ENCODE assay signal across 8 cellular contexts in genomic region chr1:100539836-100540536, GRCh38. TPM values are rescaled to one million over a fixed set of nuclear protein-coding genes. Genes with fewer than 3 reads are reported as not detected.
DNase-seq lines count a peak whose midpoint lies in the region; ATAC-seq, FAIRE-seq and TF ChIP-seq lines count a peak whose summit lies in the region.

No MANE protein-coding gene starts in this region.

- peaks cover 32 to 54% (median 46%) of the 10 kb centered on the region in 11 experiments for H3K27me3 ChIP-seq in BLaER1 treated with 17β-estradiol and CSF1 and Interleukin-3, amounts not matched to agents 10 nM and 100 nM
- H3K27me3 ChIP-seq in subcutaneous abdominal adipose tissue (ENCODE audit: control insufficient read depth in 5 of 5, insufficient read depth in 4 of 5, low read length in 5 of 5): peaks cover 5 to 25% (median 10%) of the 10 kb centered on the region in 5 donors

- H3K4me1 ChIP-seq in BLaER1 treated with 17β-estradiol and CSF1 and Interleukin-3, amounts not matched to agents 10 nM and 100 nM: peaks cover 7 to 40% (median 22%) of the 10 kb centered on the region in 10 experiments; a peak in 17 of 20 replicates
- H3K4me1 ChIP-seq in HEK293 (ENCODE audit: control insufficient read depth, insufficient read depth, low read length) (no peaks in the 10 kb centered on the region), kidney (ENCODE audit: control insufficient read depth in 1 of 2, insufficient read depth in 1 of 2, low read depth in 1 of 2, low read length in 2 of 2) (peaks cover 0 to 12% of the 10 kb centered on the region in 2 donors), subcutaneous abdominal adipose tissue (ENCODE audit: control insufficient read depth in 5 of 5, insufficient read depth in 5 of 5, low read length in 5 of 5) (peaks cover 0 to 17% (median 17%) of the 10 kb centered on the region in 5 donors)

- no peak overlapping the region for H3K27ac ChIP-seq in BLaER1 treated with 17β-estradiol and CSF1 and Interleukin-3, amounts not matched to agents 10 nM and 100 nM
- H3K27ac ChIP-seq in HEK293 (ENCODE audit: extremely low read depth, low read depth, low read length) (peak overlapping the region; percentile 3; the same call in 1 of the 2 replicates), kidney (ENCODE audit: low read depth in 2 of 2, low read length in 2 of 2) (no peak overlapping the region), subcutaneous abdominal adipose tissue (ENCODE audit: low read depth, low read length) (no peak overlapping the region)

- no peaks in the 10 kb centered on the region for H4K20me1 ChIP-seq in BLaER1 treated with 17β-estradiol and CSF1 and Interleukin-3, amounts not matched to agents 10 nM and 100 nM

- ATAC-seq in HG03439 (IDR thresholded peaks at IDR 0.05; ENCODE audit: unreplicated experiment) (no peak), GM21529 (IDR thresholded peaks at IDR 0.05; ENCODE audit: unreplicated experiment) (no peak)

- CTCF ChIA-PET in HEK293 (lab: Yijun Ruan, JAX): interaction anchor here (0.7 kb wide), 1 partner anchor 1198 kb away, joined by 4 read pairs; no protein-coding TSS in a partner anchor

- DNase-seq in astrocyte of the spinal cord (ENCODE audit: low read depth, low spot score) (peak; percentile 25), kidney (peak; percentile 79), DMS153 (lab: John Stamatoyannopoulos, UW) (no peak)

- peak overlapping the region in 2 of 11 experiments; percentile 7 to 16; a peak in 1 of 22 replicates for H3K9ac ChIP-seq in BLaER1 treated with 17β-estradiol and CSF1 and Interleukin-3, amounts not matched to agents 10 nM and 100 nM
- no peak overlapping the region for H3K9ac ChIP-seq in kidney (ENCODE audit: low read length in 2 of 2)
- no peak overlapping the region for H3K9ac ChIP-seq in subcutaneous abdominal adipose tissue (ENCODE audit: low read length in 5 of 5)

- intact Hi-C loops in kidney (cut with DNase I): no loop called here

- H3K4me2 ChIP-seq in BLaER1 treated with 17β-estradiol and CSF1 and Interleukin-3, amounts not matched to agents 10 nM and 100 nM: peak overlapping the region; percentile 77 to 92 (median 84)

- H3K36me3 ChIP-seq in BLaER1 treated with 17β-estradiol and CSF1 and Interleukin-3, amounts not matched to agents 10 nM and 100 nM: no peaks in the 10 kb centered on the region
- H3K36me3 ChIP-seq in HEK293 (ENCODE audit: control insufficient read depth in 2 of 2, insufficient read depth in 1 of 2, low read length in 2 of 2) (no peaks in the 10 kb centered on the region), kidney (ENCODE audit: control insufficient read depth in 1 of 2, insufficient read depth in 2 of 2, low read length in 2 of 2) (no peaks in the 10 kb centered on the region), subcutaneous abdominal adipose tissue (ENCODE audit: control insufficient read depth in 5 of 5, insufficient read depth in 5 of 5, low read length in 5 of 5) (no peaks in the 10 kb centered on the region)

- POLR2A ChIA-PET in HEK293 (lab: Yijun Ruan, JAX): no interaction called here

- FAIRE-seq in kidney (lab: Jason Lieb, UNC): no peak

- in situ Hi-C loops in astrocyte of the spinal cord (cut with HindIII; ENCODE audit: low sequenced_read_pairs): no loop called here

- H3K9me3 ChIP-seq in BLaER1 treated with 17β-estradiol and CSF1 and Interleukin-3, amounts not matched to agents 10 nM and 100 nM (replicated peaks in 1 of 11): peaks cover 0 to 14% (median 11%) of the 10 kb centered on the region in 11 experiments; a peak in 14 of 22 replicates
- H3K9me3 ChIP-seq in HEK293 (ENCODE audit: control insufficient read depth, insufficient read depth, low read depth, low read length): no peaks in the 10 kb centered on the region
- no peaks in the 10 kb centered on the region for H3K9me3 ChIP-seq in kidney (ENCODE audit: control insufficient read depth in 1 of 2, low read length in 2 of 2)
- no peaks in the 10 kb centered on the region for H3K9me3 ChIP-seq in subcutaneous abdominal adipose tissue (ENCODE audit: control insufficient read depth in 5 of 5, low read length in 5 of 5)

- TF ChIP-seq CTCF in HEK293 (tag by site-specific recombination; IDR thresholded peaks at IDR 0.05) (no peak), astrocyte of the spinal cord (IDR thresholded peaks at IDR 0.05; ENCODE audit: low read depth, low read length) (no peak), kidney (IDR thresholded peaks at IDR 0.05; ENCODE audit: borderline replicate concordance, extremely low read depth, insufficient read depth) (no peak)

- peak overlapping the region; percentile 45 to 67 (median 56); a peak in 19 of 20 replicates for H3K4me3 ChIP-seq in BLaER1 treated with 17β-estradiol and CSF1 and Interleukin-3, amounts not matched to agents 10 nM and 100 nM
- H3K4me3 ChIP-seq in HEK293 (ENCODE audit: low read depth, low read length): peak overlapping the region; percentile 41
- peak overlapping the region; percentile 21 for H3K4me3 ChIP-seq in astrocyte of the spinal cord (ENCODE audit: low read depth, low read length)
- H3K4me3 ChIP-seq in kidney (ENCODE audit: low read length in 2 of 2): peak overlapping the region; percentile 19 to 47
- H3K4me3 ChIP-seq in subcutaneous abdominal adipose tissue (ENCODE audit: low read depth in 1 of 5, low read length in 5 of 5): peak overlapping the region in 4 of 5 donors; percentile 52 to 74 (median 63)

TF ChIP-seq in HEK293, 187 proteins besides CTCF, POLR2A, EP300 and RAD21:
- TF ChIP-seq ZNF138 (tag by site-specific recombination; IDR thresholded peaks at IDR 0.05; ENCODE audit: borderline replicate concordance) (no peak), ZNF426 (tag by site-specific recombination; IDR thresholded peaks at IDR 0.05) (no peak), ZNF837 (tag by site-specific recombination; IDR thresholded peaks at IDR 0.05) (no peak), ZNF677 (tag by site-specific recombination; IDR thresholded peaks at IDR 0.05) (0 out of 2 replicates have a peak, but pooled peaks have one; percentile 8)
TF ChIP-seq in HEK293: peak in this region for 1.

RNA-seq across cellular contexts. Expression of gene GPR88, which starts 2.0 kb away (rescaled TPM):
- 0.35 TPM for total RNA-seq in kidney
- 0.15 TPM for polyA plus RNA-seq in kidney (ENCODE audit: insufficient read depth, low read depth, low replicate concordance)
